22 cellular contexts compared by ENCODE assay signal in genomic region chr15:25402342-25402741, GRCh38.
"Had no signal": no experiment of that assay in that cellular context is flagged by ENCODE, and none has a peak within 500 bp of the region (broad histone marks: within the 10 kb centered on the region; RNA-seq: fewer than 3 reads in every experiment).

No MANE protein-coding gene starts in this region.

- H3K27ac Mint-ChIP-seq: nephron had no signal

- H3K4me3 ChIP-seq: esophagus muscularis mucosa, gastroesophageal sphincter, lung, prostate gland, right lobe of liver, spleen, stomach had no signal

- H3K4me1 ChIP-seq: prostate gland had no signal

- DNase-seq: effector memory CD8-positive, alpha-beta T cell; foreskin fibroblast; glutamatergic neuron; immature natural killer cell; left cardiac atrium; left ventricle myocardium superior; mesendoderm; naive B cell; right lobe of liver; spleen; stimulated activated CD4-positive, alpha-beta T cell treated with anti-CD3 and anti-CD28 coated beads, Interleukin-2, amount 100 ng/mL, for 24 hours; stimulated activated CD4-positive, alpha-beta T cell treated with anti-CD3 and anti-CD28 coated beads, Interleukin-4, amount 100 ng/mL, for 4 hours; stimulated activated naive CD4-positive, alpha-beta T cell; stomach; trophoblast cell had no signal

- ATAC-seq: effector memory CD8-positive, alpha-beta T cell; gastroesophageal sphincter; left cardiac atrium; left ventricle myocardium superior had no signal

- H3K27ac ChIP-seq: epithelial cell of prostate, esophagus muscularis mucosa, gastroesophageal sphincter, parathyroid adenoma, prostate gland, right lobe of liver, stomach had no signal

- H3K9ac ChIP-seq: parathyroid adenoma had no signal

- H3K27me3 Mint-ChIP-seq: effector memory CD8-positive, alpha-beta T cell; naive B cell had no signal

- H2AFZ ChIP-seq: parathyroid adenoma had no signal

- H3K4me3 Mint-ChIP-seq: effector memory CD8-positive, alpha-beta T cell; immature natural killer cell; naive B cell; nephron had no signal

- H3K27me3 ChIP-seq: esophagus muscularis mucosa, gastroesophageal sphincter, right lobe of liver, spleen, stomach had no signal

- H3K9me3 Mint-ChIP-seq: effector memory CD8-positive, alpha-beta T cell; immature natural killer cell had no signal

- H3K9me3 ChIP-seq: prostate gland, right lobe of liver had no signal

- H3K36me3 ChIP-seq: right lobe of liver had no signal
